22 cellular contexts compared by ENCODE assay signal in genomic region chr5:141647851-141648250, GRCh38. TPM values are rescaled to one million over a fixed set of nuclear protein-coding genes. Genes with fewer than 3 reads are reported as not detected.
A peak's percentile ranks its signal among the peaks of the same experiment; 100 is the strongest.
DNase-seq lines count a peak whose midpoint lies in the region; ATAC-seq and TF ChIP-seq lines count a peak whose summit lies in the region.
"Had no signal": no experiment of that assay in that cellular context is flagged by ENCODE, and none has a peak within 500 bp of the region (broad histone marks: within the 10 kb centered on the region; RNA-seq: fewer than 3 reads in every experiment).

No MANE protein-coding gene starts in this region.

- H3K4me1 ChIP-seq in left ventricle myocardium inferior: peaks cover 16% of the 10 kb centered on the region
- H3K4me1 ChIP-seq: BE2C had no signal

- H3K36me3 Mint-ChIP-seq in activated T-cell treated with anti-CD3 and anti-CD28 coated beads, Interleukin-2, amount 50 U/mL, for 24 hours (ENCODE audit: low read depth): peaks cover 51% of the 10 kb centered on the region
- peaks cover 2% of the 10 kb centered on the region in 2 donors for H3K36me3 Mint-ChIP-seq in activated T-cell treated with anti-CD3 and anti-CD28 coated beads, Interleukin-2, amount 50 U/mL, for 72 hours (ENCODE audit: insufficient read depth in 2 of 2)
- peaks cover 4% of the 10 kb centered on the region for H3K36me3 Mint-ChIP-seq in T-helper 17 cell (ENCODE audit: low read depth)
- peaks cover 0 to 56% (median 4%) of the 10 kb centered on the region in 3 donors for H3K36me3 Mint-ChIP-seq in naive thymus-derived CD8-positive, alpha-beta T cell

- no peaks in the 10 kb centered on the region for H3K36me3 ChIP-seq in left ventricle myocardium inferior
- H3K36me3 ChIP-seq: BE2C had no signal

- H3K9me3 ChIP-seq in left ventricle myocardium inferior (replicated peaks): no peaks in the 10 kb centered on the region
- no peaks in the 10 kb centered on the region for H3K9me3 ChIP-seq in T-helper 17 cell (ENCODE audit: control insufficient read depth, low read length, poor library complexity, severe bottlenecking)
- H3K9me3 ChIP-seq: BE2C; BLaER1 treated with 17β-estradiol and CSF1 and Interleukin-3, amounts not matched to agents 10 nM and 100 nM had no signal

- H3K4me1 Mint-ChIP-seq in activated T-cell treated with anti-CD3 and anti-CD28 coated beads, Interleukin-2, amount 50 U/mL, for 24 hours (ENCODE audit: low read depth): peaks cover 28% of the 10 kb centered on the region
- H3K4me1 Mint-ChIP-seq in activated T-cell treated with anti-CD3 and anti-CD28 coated beads, Interleukin-2, amount 50 U/mL, for 72 hours (ENCODE audit: low read depth): peaks cover 23% of the 10 kb centered on the region
- H3K4me1 Mint-ChIP-seq in T-helper 17 cell: peaks cover 44% of the 10 kb centered on the region
- peaks cover 38 to 60% (median 44%) of the 10 kb centered on the region in 4 donors for H3K4me1 Mint-ChIP-seq in naive thymus-derived CD8-positive, alpha-beta T cell

- no peak for ATAC-seq in activated T-cell treated with anti-CD3 and anti-CD28 coated beads, Interleukin-2, amount 50 U/mL, for 72 hours (replicated peaks in 1 of 2)
- no peak for ATAC-seq in T-helper 17 cell
- no peak for ATAC-seq in naive thymus-derived CD8-positive, alpha-beta T cell
- ATAC-seq in HG02610 (IDR thresholded peaks at IDR 0.05; ENCODE audit: unreplicated experiment): no peak
- ATAC-seq: GM23338, HCT116 had no signal

- no peaks in the 10 kb centered on the region for H3K9me3 Mint-ChIP-seq in activated T-cell treated with anti-CD3 and anti-CD28 coated beads, Interleukin-2, amount 50 U/mL, for 24 hours
- H3K9me3 Mint-ChIP-seq in activated T-cell treated with anti-CD3 and anti-CD28 coated beads, Interleukin-2, amount 50 U/mL, for 72 hours: no peaks in the 10 kb centered on the region
- no peaks in the 10 kb centered on the region for H3K9me3 Mint-ChIP-seq in naive thymus-derived CD8-positive, alpha-beta T cell
- H3K9me3 Mint-ChIP-seq: CD14-positive monocyte; CD4-positive, alpha-beta T cell; GM23338; H9 had no signal

- no peak overlapping the region for H3K27ac ChIP-seq in left ventricle myocardium inferior (replicated peaks)
- H3K27ac ChIP-seq: 22Rv1; BLaER1 treated with 17β-estradiol and CSF1 and Interleukin-3, amounts not matched to agents 10 nM and 100 nM had no signal

- intact Hi-C loops in cardiac septum (cut with DNase I) (no loop called here), left ventricle myocardium inferior (cut with micrococcal nuclease) (no loop called here)

- H3K27me3 ChIP-seq in left ventricle myocardium inferior (ENCODE audit: low read depth): no peaks in the 10 kb centered on the region
- H3K27me3 ChIP-seq: BE2C; BLaER1 treated with 17β-estradiol and CSF1 and Interleukin-3, amounts not matched to agents 10 nM and 100 nM had no signal

- TF ChIP-seq CTCF in left ventricle myocardium inferior (IDR thresholded peaks at IDR 0.05; ENCODE audit: borderline replicate concordance): no peak

- peak overlapping the region; percentile 19 for H3K27ac Mint-ChIP-seq in activated T-cell treated with anti-CD3 and anti-CD28 coated beads, Interleukin-2, amount 50 U/mL, for 24 hours
- no peak overlapping the region for H3K27ac Mint-ChIP-seq in activated T-cell treated with anti-CD3 and anti-CD28 coated beads, Interleukin-2, amount 50 U/mL, for 72 hours
- H3K27ac Mint-ChIP-seq in T-helper 17 cell: peak overlapping the region; percentile 9
- H3K27ac Mint-ChIP-seq in naive thymus-derived CD8-positive, alpha-beta T cell: peak overlapping the region in 7 of 10 donors; percentile 3 to 82 (median 26)
- H3K27ac Mint-ChIP-seq: CD4-positive, alpha-beta T cell; GM23338; H9 had no signal

- no peak overlapping the region for H3K4me3 ChIP-seq in left ventricle myocardium inferior
- H3K4me3 ChIP-seq: BLaER1 treated with 17β-estradiol and CSF1 and Interleukin-3, amounts not matched to agents 10 nM and 100 nM; GM23338 had no signal

- no peak overlapping the region for H3K4me3 Mint-ChIP-seq in activated T-cell treated with anti-CD3 and anti-CD28 coated beads, Interleukin-2, amount 50 U/mL, for 24 hours
- H3K4me3 Mint-ChIP-seq in activated T-cell treated with anti-CD3 and anti-CD28 coated beads, Interleukin-2, amount 50 U/mL, for 72 hours: no peak overlapping the region
- H3K4me3 Mint-ChIP-seq in T-helper 17 cell: no peak overlapping the region
- H3K4me3 Mint-ChIP-seq in naive thymus-derived CD8-positive, alpha-beta T cell: peak overlapping the region in 1 of 10 donors; percentile 20
- H3K4me3 Mint-ChIP-seq: CD14-positive monocyte; CD4-positive, alpha-beta T cell; GM23338; H9 had no signal

- POLR2A ChIA-PET in naive thymus-derived CD8-positive, alpha-beta T cell (lab: Charles Lee): interaction anchor here (0.6 to 7.7 kb wide), 2 partner anchors 10 to 774 kb away, joined by 4 to 107 read pairs; partner anchors contain the start of genes HDAC3 and RELL2

- no peak for DNase-seq in activated T-cell treated with anti-CD3 and anti-CD28 coated beads, Interleukin-2, amount 50 U/mL, for 24 hours
- no peak for DNase-seq in activated T-cell treated with anti-CD3 and anti-CD28 coated beads, Interleukin-2, amount 50 U/mL, for 72 hours
- DNase-seq in cardiac septum (ENCODE audit: low spot score): peak; percentile 62
- DNase-seq in left ventricle myocardium inferior: no peak
- DNase-seq in T-helper 17 cell: no peak
- no peak for DNase-seq in naive thymus-derived CD8-positive, alpha-beta T cell
- DNase-seq in HUDEP-2 (lab: John Stamatoyannopoulos, UW; ENCODE audit: unreplicated experiment in 76 of 76): no peak
- DNase-seq: BE2C; Calu3; CD4-positive, alpha-beta T cell; COR-L47; DMS53; DMS79 treated with DMSO at 0.1 percent for 48 hours; GF-D8; H9 had no signal

- H3K27me3 Mint-ChIP-seq in activated T-cell treated with anti-CD3 and anti-CD28 coated beads, Interleukin-2, amount 50 U/mL, for 24 hours: no peaks in the 10 kb centered on the region
- no peaks in the 10 kb centered on the region for H3K27me3 Mint-ChIP-seq in activated T-cell treated with anti-CD3 and anti-CD28 coated beads, Interleukin-2, amount 50 U/mL, for 72 hours (ENCODE audit: low read depth)
- no peaks in the 10 kb centered on the region for H3K27me3 Mint-ChIP-seq in T-helper 17 cell
- no peaks in the 10 kb centered on the region for H3K27me3 Mint-ChIP-seq in naive thymus-derived CD8-positive, alpha-beta T cell
- H3K27me3 Mint-ChIP-seq: CD4-positive, alpha-beta T cell had no signal

RNA-seq across cellular contexts. Expression of gene FCHSD1, which starts 3.4 kb away (rescaled TPM):
- total RNA-seq in activated T-cell treated with anti-CD3 and anti-CD28 coated beads, Interleukin-2, amount 50 U/mL, for 72 hours: 10 to 100 TPM; 54.1 to 61.1 TPM
- total RNA-seq in cardiac septum: 4.1 TPM
- 4.7 TPM for total RNA-seq in left ventricle myocardium inferior
- total RNA-seq in T-helper 17 cell: 10 to 100 TPM; 77.6 to 82.2 TPM
- total RNA-seq in naive thymus-derived CD8-positive, alpha-beta T cell: 100 to 1,000 TPM; 110 to 115 TPM
- polyA plus RNA-seq in naive thymus-derived CD8-positive, alpha-beta T cell: 1 to 10 TPM; 8.8 to 9.4 (median 9.3) TPM

RNA-seq across cellular contexts. Expression of gene RELL2, which starts 11.1 kb away (rescaled TPM):
- 10 to 100 TPM; 14.6 to 19.5 TPM for total RNA-seq in activated T-cell treated with anti-CD3 and anti-CD28 coated beads, Interleukin-2, amount 50 U/mL, for 72 hours
- total RNA-seq in cardiac septum (0.70 TPM), left ventricle myocardium inferior (1.0 TPM), T-helper 17 cell (10 to 100 TPM; 17.2 to 17.8 TPM)
- total RNA-seq in naive thymus-derived CD8-positive, alpha-beta T cell: 10 to 100 TPM; 22.3 to 23.9 TPM
- 1 to 10 TPM; 2.6 to 3.9 (median 3.4) TPM for polyA plus RNA-seq in naive thymus-derived CD8-positive, alpha-beta T cell

RNA-seq across cellular contexts. Expression of gene HDAC3, which starts 11.2 kb away (rescaled TPM):
- 10 to 100 TPM; 64.1 to 69.2 TPM for total RNA-seq in activated T-cell treated with anti-CD3 and anti-CD28 coated beads, Interleukin-2, amount 50 U/mL, for 72 hours
- total RNA-seq in cardiac septum (34.1 TPM), left ventricle myocardium inferior (27.4 TPM), T-helper 17 cell (10 to 100 TPM; 67.7 to 79.2 TPM)
- 10 to 100 TPM; 71.1 to 81.6 TPM for total RNA-seq in naive thymus-derived CD8-positive, alpha-beta T cell
- 100 to 1,000 TPM in 1 of 3 donors, 10 to 100 TPM in 2; 85.7 to 100 (median 91.7) TPM for polyA plus RNA-seq in naive thymus-derived CD8-positive, alpha-beta T cell

RNA-seq across cellular contexts. Expression of gene DIAPH1, which starts 29.1 kb away (rescaled TPM):
- total RNA-seq in activated T-cell treated with anti-CD3 and anti-CD28 coated beads, Interleukin-2, amount 50 U/mL, for 72 hours: 100 to 1,000 TPM; 162 to 165 TPM
- total RNA-seq in cardiac septum (77.7 TPM), left ventricle myocardium inferior (53.1 TPM), T-helper 17 cell (100 to 1,000 TPM; 256 to 327 TPM)
- total RNA-seq in naive thymus-derived CD8-positive, alpha-beta T cell: 100 to 1,000 TPM; 171 to 183 TPM
- polyA plus RNA-seq in naive thymus-derived CD8-positive, alpha-beta T cell: 100 to 1,000 TPM in 1 of 3 donors, 10 to 100 TPM in 2; 87.4 to 105 (median 92.9) TPM

RNA-seq across cellular contexts. Expression of gene ARAP3, which starts 34.2 kb away (rescaled TPM):
- total RNA-seq in activated T-cell treated with anti-CD3 and anti-CD28 coated beads, Interleukin-2, amount 50 U/mL, for 72 hours: 1 to 10 TPM; 3.2 to 4.1 TPM
- total RNA-seq in cardiac septum: 22.9 TPM
- 15.2 TPM for total RNA-seq in left ventricle myocardium inferior
- 1 to 10 TPM; 1.3 to 3.2 TPM for total RNA-seq in T-helper 17 cell
- total RNA-seq in naive thymus-derived CD8-positive, alpha-beta T cell: 10 to 100 TPM; 38.2 to 41.4 TPM
- polyA plus RNA-seq in naive thymus-derived CD8-positive, alpha-beta T cell: not detected
- total RNA-seq: G401 had no signal
